ENCODE assay signal across 1 cellular context in genomic region chr2:28745225-28745624, GRCh38.
TF ChIP-seq lines count a peak whose summit lies in the region.

No MANE protein-coding gene starts in this region.

TF ChIP-seq in K562, 482 proteins besides CTCF, POLR2A, EP300 and RAD21 (continued from another document):
- TF ChIP-seq ZBTB5 (IDR thresholded peaks at IDR 0.05) (no peak), KLF10 (CRISPR knock-in tag; IDR thresholded peaks at IDR 0.05) (no peak), POU5F1 (IDR thresholded peaks at IDR 0.05; ENCODE audit: borderline replicate concordance, low read depth, low read length, partially characterized antibody) (no peak), FOXJ2 (tag; IDR thresholded peaks at IDR 0.05) (no peak), HDAC1 (IDR thresholded peaks at IDR 0.05) (no peak)
- TF ChIP-seq, protein P1, sequence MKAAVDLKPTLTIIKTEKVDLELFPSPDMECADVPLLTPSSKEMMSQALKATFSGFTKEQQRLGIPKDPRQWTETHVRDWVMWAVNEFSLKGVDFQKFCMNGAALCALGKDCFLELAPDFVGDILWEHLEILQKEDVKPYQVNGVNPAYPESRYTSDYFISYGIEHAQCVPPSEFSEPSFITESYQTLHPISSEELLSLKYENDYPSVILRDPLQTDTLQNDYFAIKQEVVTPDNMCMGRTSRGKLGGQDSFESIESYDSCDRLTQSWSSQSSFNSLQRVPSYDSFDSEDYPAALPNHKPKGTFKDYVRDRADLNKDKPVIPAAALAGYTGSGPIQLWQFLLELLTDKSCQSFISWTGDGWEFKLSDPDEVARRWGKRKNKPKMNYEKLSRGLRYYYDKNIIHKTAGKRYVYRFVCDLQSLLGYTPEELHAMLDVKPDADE (conservative IDR thresholded peaks at IDR 0.05; ENCODE audit: control insufficient read depth, low read depth, low read length): no peak
